ENCODE assay signal across 16 cellular contexts in the genomic region with DNA sequence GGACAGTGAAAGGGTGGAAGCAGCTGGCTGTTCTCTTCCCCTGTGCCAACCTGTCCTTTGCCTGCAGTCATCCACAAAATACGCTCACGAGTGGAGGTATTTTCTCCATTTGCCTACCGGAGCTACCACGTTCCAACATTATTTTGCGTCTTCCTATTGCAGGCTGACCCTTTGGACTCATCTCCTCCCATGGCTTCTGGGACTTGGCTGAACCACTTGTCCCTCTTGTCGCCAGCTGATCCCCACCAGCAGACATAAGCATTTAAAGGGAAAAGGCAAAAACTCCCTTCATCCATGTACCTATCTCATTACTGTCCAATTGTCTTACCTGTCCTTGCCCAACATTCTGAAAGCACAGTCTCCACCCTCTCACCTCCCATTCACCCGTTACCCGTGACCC. TPM values are rescaled to one million over a fixed set of nuclear protein-coding genes. Genes with fewer than 3 reads are reported as not detected.
A peak's percentile ranks its signal among the peaks of the same experiment; 100 is the strongest.
DNase-seq lines count a peak whose midpoint lies in the region; ATAC-seq and TF ChIP-seq lines count a peak whose summit lies in the region.
"Had no signal": no experiment of that assay in that cellular context is flagged by ENCODE, and none has a peak within 500 bp of the region (broad histone marks: within the 10 kb centered on the region; RNA-seq: fewer than 3 reads in every experiment).

No MANE protein-coding gene starts in this region.

- no peaks in the 10 kb centered on the region for H3K9me3 Mint-ChIP-seq in activated naive CD4-positive, alpha-beta T cell treated with anti-CD3 and anti-CD28 coated beads, Interleukin-2, amount 50 U/mL, for 24 hours
- H3K9me3 Mint-ChIP-seq in T-cell (no peaks in the 10 kb centered on the region), endothelial cell (ENCODE audit: unreplicated experiment) (no peaks in the 10 kb centered on the region), type B pancreatic cell (no peaks in the 10 kb centered on the region)
- H3K9me3 Mint-ChIP-seq: HFFc6 had no signal

- no peak for DNase-seq in activated naive CD4-positive, alpha-beta T cell treated with Interleukin-2 at 50 U/mL for 16 hours
- no peak for DNase-seq in T-cell
- DNase-seq in endothelial cell (ENCODE audit: low spot score) = no peak
- DNase-seq in type B pancreatic cell (ENCODE audit: extremely low spot score, unreplicated experiment) = no peak
- DNase-seq: ACHN, EL, HFFc6, MM.1S, NCI-H1930, NCI-H2171, NCI-H446 treated with DMSO at 0.1 percent for 48 hours, NCI-H748 treated with DMSO at 0.1 percent for 48 hours had no signal

- peaks cover 4% of the 10 kb centered on the region for H3K36me3 Mint-ChIP-seq in activated naive CD4-positive, alpha-beta T cell treated with anti-CD3 and anti-CD28 coated beads, Interleukin-2, amount 50 U/mL, for 24 hours
- H3K36me3 Mint-ChIP-seq in T-cell = peaks cover 6% of the 10 kb centered on the region
- H3K36me3 Mint-ChIP-seq in endothelial cell (ENCODE audit: low read depth, unreplicated experiment) = peaks cover 24% of the 10 kb centered on the region
- peaks cover 7% of the 10 kb centered on the region for H3K36me3 Mint-ChIP-seq in type B pancreatic cell

- peak overlapping the region; percentile 4 for H3K27ac Mint-ChIP-seq in activated naive CD4-positive, alpha-beta T cell treated with anti-CD3 and anti-CD28 coated beads, Interleukin-2, amount 50 U/mL, for 24 hours
- H3K27ac Mint-ChIP-seq in T-cell (no peak overlapping the region), endothelial cell (ENCODE audit: unreplicated experiment) (no peak overlapping the region), type B pancreatic cell (peak overlapping the region; percentile 0)

- TF ChIP-seq CTCF in endothelial cell (IDR thresholded peaks at IDR 0.05; ENCODE audit: unreplicated experiment) = no peak
- no peak for TF ChIP-seq CTCF in type B pancreatic cell (conservative IDR thresholded peaks at IDR 0.05)

- CTCF ChIA-PET in T-cell (lab: Charles Lee) = no interaction called here

- H3K4me3 Mint-ChIP-seq in activated naive CD4-positive, alpha-beta T cell treated with anti-CD3 and anti-CD28 coated beads, Interleukin-2, amount 50 U/mL, for 24 hours = no peak overlapping the region
- H3K4me3 Mint-ChIP-seq in T-cell (peak overlapping the region; percentile 56 to 90 (median 84)), endothelial cell (ENCODE audit: unreplicated experiment) (peak overlapping the region; percentile 3), type B pancreatic cell (peak overlapping the region; percentile 57)

- H3K27me3 Mint-ChIP-seq in activated naive CD4-positive, alpha-beta T cell treated with anti-CD3 and anti-CD28 coated beads, Interleukin-2, amount 50 U/mL, for 24 hours = no peaks in the 10 kb centered on the region
- no peaks in the 10 kb centered on the region for H3K27me3 Mint-ChIP-seq in T-cell
- peaks cover 25% of the 10 kb centered on the region for H3K27me3 Mint-ChIP-seq in endothelial cell (ENCODE audit: unreplicated experiment)
- H3K27me3 Mint-ChIP-seq in type B pancreatic cell = no peaks in the 10 kb centered on the region

- POLR2A ChIA-PET in T-cell (lab: Charles Lee) = no interaction called here

- ATAC-seq in T-cell (replicated peaks in 1 of 4) (no peak), HG03521 (IDR thresholded peaks at IDR 0.05; ENCODE audit: unreplicated experiment) (no peak), HG03039 (IDR thresholded peaks at IDR 0.05; ENCODE audit: unreplicated experiment) (no peak)
- ATAC-seq: Right ventricle myocardium inferior had no signal

- peaks cover 28% of the 10 kb centered on the region for H3K4me1 Mint-ChIP-seq in activated naive CD4-positive, alpha-beta T cell treated with anti-CD3 and anti-CD28 coated beads, Interleukin-2, amount 50 U/mL, for 24 hours
- H3K4me1 Mint-ChIP-seq in T-cell = peaks cover 29 to 37% (median 29%) of the 10 kb centered on the region in 3 donors
- peaks cover 25% of the 10 kb centered on the region for H3K4me1 Mint-ChIP-seq in endothelial cell (ENCODE audit: unreplicated experiment)
- H3K4me1 Mint-ChIP-seq in type B pancreatic cell (ENCODE audit: unreplicated experiment) = peaks cover 22% of the 10 kb centered on the region

RNA-seq across cellular contexts. Expression of a gene that starts 13.0 kb away (rescaled TPM):
- total RNA-seq in T-cell (10 to 100 TPM in 3 of 5 donors, 1 to 10 TPM in 2; 5.2 to 18.8 (median 12.0) TPM), endothelial cell (ENCODE audit: unreplicated experiment) (13.6 TPM), type B pancreatic cell (ENCODE audit: low replicate concordance) (8.7 and 13.1 TPM in 2 replicates)

Comparison
In these comparisons a context has a peak if more than half of its experiments do, and no peak if none do; other contexts are left out.
1. H3K27ac Mint-ChIP-seq: peak in activated naive CD4-positive, alpha-beta T cell treated with anti-CD3 and anti-CD28 coated beads, Interleukin-2, amount 50 U/mL, for 24 hours (single experiment) and type B pancreatic cell (single experiment); none in T-cell (0 of 2) and endothelial cell (single experiment).